8 cellular contexts compared by ENCODE assay signal in the genomic region with DNA sequence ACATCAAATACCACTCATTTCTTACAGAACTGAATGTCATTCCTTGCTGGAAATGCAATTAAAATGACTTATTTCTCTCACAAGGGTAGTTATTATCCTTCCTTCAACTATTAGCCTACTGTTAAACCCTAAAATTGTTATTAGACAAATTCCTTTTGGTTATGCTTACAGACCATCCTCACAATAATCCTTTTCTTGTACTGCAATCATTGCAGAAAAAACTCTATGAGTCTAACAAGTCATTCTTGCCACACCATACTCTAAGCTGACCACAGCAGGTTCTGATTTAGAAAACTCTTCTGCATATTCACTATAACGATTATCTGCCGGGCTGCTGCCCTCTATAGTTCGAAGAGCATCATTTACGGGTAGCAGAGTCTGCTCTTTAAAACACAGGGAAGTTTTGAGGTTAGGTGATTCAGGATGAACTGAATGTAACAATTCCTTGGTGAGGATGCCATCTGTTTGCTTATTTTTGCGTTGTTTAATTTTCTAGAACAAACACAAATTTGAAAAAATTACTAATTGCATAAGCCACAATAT. TPM values are rescaled to one million over a fixed set of nuclear protein-coding genes. Genes with fewer than 3 reads are reported as not detected.
DNase-seq lines count a peak whose midpoint lies in the region; ATAC-seq lines count a peak whose summit lies in the region.

No MANE protein-coding gene starts in this region.

- H3K14ac ChIP-seq in neuronal stem cell (ENCODE audit: low read length): no peak overlapping the region

- H3K27ac ChIP-seq in neuronal stem cell (replicated peaks; ENCODE audit: low read length): no peak overlapping the region

- H3K36me3 ChIP-seq in neuronal stem cell (replicated peaks in 1 of 2; ENCODE audit: control insufficient read depth in 2 of 2, insufficient read depth in 2 of 2, low read length in 2 of 2): peaks cover 0 to 41% of the 10 kb centered on the region in 2 donors

- H3K23ac ChIP-seq in neuronal stem cell (ENCODE audit: low read depth, low read length, poor library complexity): no peak overlapping the region

- H4K91ac ChIP-seq in neuronal stem cell (ENCODE audit: low read depth, low read length, poor library complexity): no peak overlapping the region

- no peak overlapping the region for H3K18ac ChIP-seq in neuronal stem cell (ENCODE audit: low read length)

- H3K79me1 ChIP-seq in neuronal stem cell (ENCODE audit: low read depth, low read length): no peaks in the 10 kb centered on the region

- H2BK5ac ChIP-seq in neuronal stem cell (ENCODE audit: low read length): no peak overlapping the region

- no peak overlapping the region for H3K4me3 ChIP-seq in neuronal stem cell (ENCODE audit: low read length in 2 of 2)

- H3K9me3 ChIP-seq in neuronal stem cell (replicated peaks in 1 of 2; ENCODE audit: control insufficient read depth in 2 of 2, insufficient read depth in 1 of 2, low read depth in 1 of 2, low read length in 2 of 2): no peaks in the 10 kb centered on the region

- H2AK5ac ChIP-seq in neuronal stem cell (ENCODE audit: low read depth, low read length): no peak overlapping the region

- H2BK12ac ChIP-seq in neuronal stem cell (ENCODE audit: low read length): no peak overlapping the region

- DNase-seq in DMS 273 (lab: John Stamatoyannopoulos, UW; ENCODE audit: unreplicated experiment) (peak; percentile 53), DMS 273 treated with DMSO at 0.1 percent for 48 hours (lab: John Stamatoyannopoulos, UW) (no peak), SIG-M5 treated with dmso at 0.1 percent for 504 hours (lab: John Stamatoyannopoulos, UW; ENCODE audit: unreplicated experiment) (peak; percentile 77), iPS-NIHi7 (ENCODE audit: extremely low spot score) (peak; percentile 30), neuronal stem cell (ENCODE audit: low spot score) (no peak), SHP77 treated with DMSO at 0.1 percent for 48 hours (lab: John Stamatoyannopoulos, UW) (no peak)
- no peak for DNase-seq in activated CD4-positive, alpha-beta T cell treated with anti-CD3 and anti-CD28 coated beads for 48 hours

- peak; percentile 83 for ATAC-seq in HG02852 (IDR thresholded peaks at IDR 0.05; ENCODE audit: unreplicated experiment)

- no peaks in the 10 kb centered on the region for H3K4me1 ChIP-seq in neuronal stem cell (ENCODE audit: control insufficient read depth in 2 of 2, insufficient read depth in 1 of 2, low read depth in 1 of 2, low read length in 2 of 2)

- no peak overlapping the region for H2AFZ ChIP-seq in neuronal stem cell (ENCODE audit: low read length)

- no peak overlapping the region for H2BK120ac ChIP-seq in neuronal stem cell (ENCODE audit: low read depth, low read length)

- no peak overlapping the region for H3K9ac ChIP-seq in neuronal stem cell (ENCODE audit: low read depth, low read length, poor library complexity)

- WGBS in neuronal stem cell (ENCODE audit: extremely low coverage in 2 of 2, insufficient read length in 2 of 2, insufficient replicate concordance in 1 of 2), 2 donors: no CpG with 5 or more reads among the region's 5 CpGs

- H3K4me2 ChIP-seq in neuronal stem cell (ENCODE audit: insufficient read depth, low read length, poor library complexity, severe bottlenecking): no peak overlapping the region

- no peak overlapping the region for H2BK15ac ChIP-seq in neuronal stem cell (ENCODE audit: low read length)

- H4K8ac ChIP-seq in neuronal stem cell (ENCODE audit: low read depth, low read length): no peak overlapping the region

- no peak overlapping the region for H3K4ac ChIP-seq in neuronal stem cell (ENCODE audit: low read length)

- no peaks in the 10 kb centered on the region for H3K27me3 ChIP-seq in neuronal stem cell (ENCODE audit: control insufficient read depth in 3 of 3, insufficient read depth in 3 of 3, low read depth in 1 of 3, low read length in 3 of 3)

RNA-seq across cellular contexts. Expression of a gene that starts 38.2 kb away (rescaled TPM):
- polyA plus RNA-seq in neuronal stem cell (2013, experiment 1 of 2): 7.0 TPM
- polyA plus RNA-seq in neuronal stem cell (2013, experiment 2 of 2): 7.1 TPM

RNA-seq across cellular contexts. Expression of a gene that starts 52.4 kb away (rescaled TPM):
- polyA plus RNA-seq in neuronal stem cell (2013, experiment 1 of 2): 41.9 TPM
- 40.0 TPM for polyA plus RNA-seq in neuronal stem cell (2013, experiment 2 of 2)

Comparison
In these comparisons a context has a peak if more than half of its experiments do, and no peak if none do; other contexts are left out.
1. DNase-seq: peak in DMS 273 (single experiment), SIG-M5 treated with dmso at 0.1 percent for 504 hours (single experiment) and iPS-NIHi7 (single experiment); none in DMS 273 treated with DMSO at 0.1 percent for 48 hours (single experiment), activated CD4-positive, alpha-beta T cell treated with anti-CD3 and anti-CD28 coated beads for 48 hours (single experiment), neuronal stem cell (single experiment) and SHP77 treated with DMSO at 0.1 percent for 48 hours (single experiment).